In genomic region chr3:64388886-64389285, GRCh38 we compare ENCODE assay signal across 13 cellular contexts.
DNase-seq lines count a peak whose midpoint lies in the region; ATAC-seq and TF ChIP-seq lines count a peak whose summit lies in the region.
"Had no signal": no experiment of that assay in that cellular context is flagged by ENCODE, and none has a peak within 500 bp of the region (broad histone marks: within the 10 kb centered on the region; RNA-seq: fewer than 3 reads in every experiment).

No MANE protein-coding gene starts in this region.

- no peak overlapping the region for H2AFZ ChIP-seq in mesenchymal stem cell (ENCODE audit: low read depth, low read length)
- H2AFZ ChIP-seq: GM23248 had no signal

- H2BK15ac ChIP-seq in mesenchymal stem cell (ENCODE audit: low read depth, poor library complexity, severe bottlenecking) = no peak overlapping the region

- H3K4me1 ChIP-seq in mesenchymal stem cell (ENCODE audit: control insufficient read depth, insufficient read depth, low read depth, low read length) (peaks cover 1% of the 10 kb centered on the region), Peyer's patch (no peaks in the 10 kb centered on the region)

- no peaks in the 10 kb centered on the region for H3K36me3 ChIP-seq in mesenchymal stem cell (ENCODE audit: control insufficient read depth in 1 of 2, insufficient read depth in 2 of 2, low read depth in 1 of 2, low read length in 2 of 2)
- H3K36me3 ChIP-seq in Peyer's patch = no peaks in the 10 kb centered on the region

- no peaks in the 10 kb centered on the region for H3K27me3 ChIP-seq in mesenchymal stem cell (ENCODE audit: control insufficient read depth in 1 of 2, insufficient read depth in 1 of 2, low read length in 2 of 2)
- H3K27me3 ChIP-seq in Peyer's patch = no peaks in the 10 kb centered on the region

- no peak overlapping the region for H2BK120ac ChIP-seq in mesenchymal stem cell (ENCODE audit: low read depth, low read length)

- H3K4ac ChIP-seq in mesenchymal stem cell (ENCODE audit: low read depth in 1 of 2, low read length in 2 of 2) = no peak overlapping the region

- H3K23ac ChIP-seq in mesenchymal stem cell (ENCODE audit: low read length in 2 of 2) = no peak overlapping the region

- no peak overlapping the region for H2BK5ac ChIP-seq in mesenchymal stem cell (ENCODE audit: low read depth, low read length, poor library complexity, severe bottlenecking)

- H2BK12ac ChIP-seq in mesenchymal stem cell (ENCODE audit: low read length in 2 of 2) = no peak overlapping the region

- H3K27ac ChIP-seq in mesenchymal stem cell (ENCODE audit: low read length, poor library complexity, severe bottlenecking) (no peak overlapping the region), Peyer's patch (no peak overlapping the region)
- H3K27ac ChIP-seq: 22Rv1, GM23248 had no signal

- no peaks in the 10 kb centered on the region for H3K79me1 ChIP-seq in mesenchymal stem cell (replicated peaks; ENCODE audit: low read length, poor library complexity, severe bottlenecking)

- H3K9me3 ChIP-seq in mesenchymal stem cell (ENCODE audit: control insufficient read depth, low read length) = no peaks in the 10 kb centered on the region
- H3K9me3 ChIP-seq in Peyer's patch = no peaks in the 10 kb centered on the region

- TF ChIP-seq CTCF in astrocyte of the spinal cord (IDR thresholded peaks at IDR 0.05; ENCODE audit: low read depth, low read length) (no peak), Peyer's patch (IDR thresholded peaks at IDR 0.05) (no peak)

- peak; percentile 6 for DNase-seq in NCI-H146 (lab: John Stamatoyannopoulos, UW)
- no peak for DNase-seq in NCI-H146 treated with DMSO at 0.1 percent for 48 hours (lab: John Stamatoyannopoulos, UW; ENCODE audit: unreplicated experiment)
- DNase-seq in astrocyte of the spinal cord (ENCODE audit: low read depth, low spot score) = peak; percentile 33
- DNase-seq in mesenchymal stem cell = peak; percentile 13
- DNase-seq in smooth muscle cell of the brain vasculature (ENCODE audit: low read depth, low spot score) = peak; percentile 17
- no peak for DNase-seq in Peyer's patch
- DNase-seq in midbrain (lab: John Stamatoyannopoulos, UW) = no peak
- DNase-seq: DMS 273 treated with DMSO at 0.1 percent for 48 hours, GM23248, H7 had no signal

- H3K4me2 ChIP-seq in mesenchymal stem cell (ENCODE audit: low read length, poor library complexity, severe bottlenecking) = no peak overlapping the region

- WGBS in mesenchymal stem cell = 95% methylated on average over 4 of the region's 4 CpGs

- H4K91ac ChIP-seq in mesenchymal stem cell (ENCODE audit: low read length) = no peak overlapping the region

- no peak overlapping the region for H2AK5ac ChIP-seq in mesenchymal stem cell (ENCODE audit: low read length, severe bottlenecking)

- ATAC-seq in HG03460 (IDR thresholded peaks at IDR 0.05; ENCODE audit: unreplicated experiment) = no peak
- ATAC-seq: GM12878 had no signal

- no peak for TF ChIP-seq POLR2A in Peyer's patch (IDR thresholded peaks at IDR 0.05)

- H4K8ac ChIP-seq in mesenchymal stem cell (ENCODE audit: low read length) = no peak overlapping the region

- H3K18ac ChIP-seq in mesenchymal stem cell (ENCODE audit: low read depth in 1 of 2, low read length in 2 of 2) = no peak overlapping the region

- in situ Hi-C loops in astrocyte of the spinal cord (cut with HindIII; ENCODE audit: low sequenced_read_pairs) = no loop called here

- H3K4me3 ChIP-seq in astrocyte of the spinal cord (ENCODE audit: low read depth, low read length) (no peak overlapping the region), mesenchymal stem cell (ENCODE audit: insufficient read depth in 1 of 2, low read depth in 1 of 2, low read length in 2 of 2) (no peak overlapping the region), Peyer's patch (no peak overlapping the region)
- H3K4me3 ChIP-seq: GM12878, GM23248 had no signal

- H3K9ac ChIP-seq in mesenchymal stem cell (ENCODE audit: low read length) = no peak overlapping the region
- H3K9ac ChIP-seq: GM23248 had no signal

- no peak overlapping the region for H3K14ac ChIP-seq in mesenchymal stem cell (ENCODE audit: low read length in 2 of 2)

Comparison
In these comparisons a context has a peak if more than half of its experiments do, and no peak if none do; other contexts are left out.
1. DNase-seq: peak in NCI-H146 (single experiment), astrocyte of the spinal cord (single experiment), mesenchymal stem cell (single experiment) and smooth muscle cell of the brain vasculature (single experiment); none in NCI-H146 treated with DMSO at 0.1 percent for 48 hours (single experiment), Peyer's patch (0 of 3) and midbrain (single experiment).